In the genomic region with DNA sequence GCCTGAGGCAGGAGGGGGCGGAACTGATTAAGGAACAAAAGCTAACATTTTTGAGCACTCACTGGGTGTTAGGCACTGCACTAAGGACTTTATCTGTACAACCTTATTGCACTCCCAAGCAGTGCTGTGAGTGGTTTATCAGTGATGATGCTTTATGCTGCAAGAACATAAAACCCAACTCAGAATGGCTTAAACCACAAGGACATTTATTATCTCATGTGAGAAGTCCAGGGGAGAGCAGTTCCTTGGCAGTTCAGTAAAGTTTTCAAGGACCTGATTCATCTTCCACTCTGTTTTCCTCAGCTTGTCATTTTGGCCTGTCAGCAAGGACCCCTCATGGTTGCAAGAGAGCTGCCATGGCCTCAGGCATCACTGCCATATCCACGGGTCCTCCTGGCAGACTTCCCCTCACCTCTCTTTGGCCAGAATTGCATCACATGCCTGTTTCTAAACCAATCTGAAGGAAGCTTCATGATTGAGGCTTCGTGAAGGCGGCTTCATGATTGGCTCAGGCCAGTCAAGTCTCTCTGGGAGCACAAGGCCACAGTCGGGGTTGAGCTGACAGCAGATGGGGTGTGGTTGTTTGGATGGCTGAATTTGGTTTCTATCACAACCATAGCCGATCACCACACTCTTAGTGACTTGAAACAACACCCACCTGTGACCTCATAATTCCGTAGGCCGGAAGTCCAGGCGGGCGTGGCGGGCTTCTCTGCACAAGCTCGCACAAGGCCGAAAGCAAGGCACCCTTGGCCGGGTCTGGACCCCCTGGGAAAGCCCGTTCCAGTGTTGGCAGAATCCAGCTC, we compare ENCODE assay signal across 1 cellular context.
TF ChIP-seq lines count a peak whose summit lies in the region.

No MANE protein-coding gene starts in this region.

TF ChIP-seq in K562, 482 proteins besides CTCF, POLR2A, EP300 and RAD21 (continues in another document):
- peak; percentile 14 to 77; a peak in 2 of 4 replicates for TF ChIP-seq TRIM24 (IDR thresholded peaks at IDR 0.05)
- TF ChIP-seq SREBF1 (IDR thresholded peaks at IDR 0.05; ENCODE audit: borderline replicate concordance, low read depth, low read length): no peak
- TF ChIP-seq KLF16 (IDR thresholded peaks at IDR 0.05): peak; percentile 84
- TF ChIP-seq MAZ (CRISPR knock-in tag; conservative IDR thresholded peaks at IDR 0.05 in 1 of 2, IDR thresholded peaks at IDR 0.05 in 1 of 2): 0 out of 4 replicates have a peak, but pooled peaks have one; percentile 33 to 39
- TF ChIP-seq NR4A1 (CRISPR knock-in tag; IDR thresholded peaks at IDR 0.05): no peak
- TF ChIP-seq NR4A1 (tag; IDR thresholded peaks at IDR 0.05): 0 out of 2 replicates have a peak, but pooled peaks have one; percentile 57
- peak; percentile 22 for TF ChIP-seq TFAP4 (CRISPR knock-in tag; IDR thresholded peaks at IDR 0.05; ENCODE audit: borderline replicate concordance)
- peak; percentile 48; the same call in 1 of the 2 replicates for TF ChIP-seq PKNOX1 (IDR thresholded peaks at IDR 0.05)
- TF ChIP-seq ESRRA (IDR thresholded peaks at IDR 0.05; ENCODE audit: borderline replicate concordance, low read depth): peak; percentile 41; the same call in 1 of the 2 replicates
- TF ChIP-seq, protein P1, sequence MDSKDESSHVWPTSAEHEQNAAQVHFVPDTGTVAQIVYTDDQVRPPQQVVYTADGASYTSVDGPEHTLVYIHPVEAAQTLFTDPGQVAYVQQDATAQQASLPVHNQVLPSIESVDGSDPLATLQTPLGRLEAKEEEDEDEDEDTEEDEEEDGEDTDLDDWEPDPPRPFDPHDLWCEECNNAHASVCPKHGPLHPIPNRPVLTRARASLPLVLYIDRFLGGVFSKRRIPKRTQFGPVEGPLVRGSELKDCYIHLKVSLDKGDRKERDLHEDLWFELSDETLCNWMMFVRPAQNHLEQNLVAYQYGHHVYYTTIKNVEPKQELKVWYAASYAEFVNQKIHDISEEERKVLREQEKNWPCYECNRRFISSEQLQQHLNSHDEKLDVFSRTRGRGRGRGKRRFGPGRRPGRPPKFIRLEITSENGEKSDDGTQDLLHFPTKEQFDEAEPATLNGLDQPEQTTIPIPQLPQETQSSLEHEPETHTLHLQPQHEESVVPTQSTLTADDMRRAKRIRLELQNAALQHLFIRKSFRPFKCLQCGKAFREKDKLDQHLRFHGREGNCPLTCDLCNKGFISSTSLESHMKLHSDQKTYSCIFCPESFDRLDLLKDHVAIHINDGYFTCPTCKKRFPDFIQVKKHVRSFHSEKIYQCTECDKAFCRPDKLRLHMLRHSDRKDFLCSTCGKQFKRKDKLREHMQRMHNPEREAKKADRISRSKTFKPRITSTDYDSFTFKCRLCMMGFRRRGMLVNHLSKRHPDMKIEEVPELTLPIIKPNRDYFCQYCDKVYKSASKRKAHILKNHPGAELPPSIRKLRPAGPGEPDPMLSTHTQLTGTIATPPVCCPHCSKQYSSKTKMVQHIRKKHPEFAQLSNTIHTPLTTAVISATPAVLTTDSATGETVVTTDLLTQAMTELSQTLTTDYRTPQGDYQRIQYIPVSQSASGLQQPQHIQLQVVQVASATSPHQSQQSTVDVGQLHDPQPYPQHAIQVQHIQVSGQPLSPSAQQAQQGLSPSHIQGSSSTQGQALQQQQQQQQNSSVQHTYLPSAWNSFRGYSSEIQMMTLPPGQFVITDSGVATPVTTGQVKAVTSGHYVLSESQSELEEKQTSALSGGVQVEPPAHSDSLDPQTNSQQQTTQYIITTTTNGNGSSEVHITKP (IDR thresholded peaks at IDR 0.05; ENCODE audit: partially characterized antibody): no peak
- TF ChIP-seq TEAD1 (CRISPR knock-in tag; IDR thresholded peaks at IDR 0.05): 0 out of 4 replicates have a peak, but pooled peaks of 1 of the 2 experiments have one; percentile 29
- peak; percentile 60 for TF ChIP-seq ZFP36 (IDR thresholded peaks at IDR 0.05; ENCODE audit: low read depth, low read length, partially characterized antibody)
- 0 out of 2 replicates have a peak, but pooled peaks have one; percentile 46 for TF ChIP-seq PTBP1 (IDR thresholded peaks at IDR 0.05; ENCODE audit: low read depth, low read length)
- TF ChIP-seq NFE2 (IDR thresholded peaks at IDR 0.05; ENCODE audit: low read depth): 0 out of 2 replicates have a peak, but pooled peaks have one; percentile 6
- TF ChIP-seq, protein P2, sequence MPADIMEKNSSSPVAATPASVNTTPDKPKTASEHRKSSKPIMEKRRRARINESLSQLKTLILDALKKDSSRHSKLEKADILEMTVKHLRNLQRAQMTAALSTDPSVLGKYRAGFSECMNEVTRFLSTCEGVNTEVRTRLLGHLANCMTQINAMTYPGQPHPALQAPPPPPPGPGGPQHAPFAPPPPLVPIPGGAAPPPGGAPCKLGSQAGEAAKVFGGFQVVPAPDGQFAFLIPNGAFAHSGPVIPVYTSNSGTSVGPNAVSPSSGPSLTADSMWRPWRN (IDR thresholded peaks at IDR 0.05; ENCODE audit: low read depth): peak; percentile 51; the same call in 1 of the 2 replicates
- TF ChIP-seq CEBPB (tag; IDR thresholded peaks at IDR 0.05): peak; percentile 74
- TF ChIP-seq THAP7 (CRISPR knock-in tag; IDR thresholded peaks at IDR 0.05): no peak
- peak; percentile 36; the same call in 1 of the 2 replicates for TF ChIP-seq GABPB1 (CRISPR knock-in tag; IDR thresholded peaks at IDR 0.05)
- peak; percentile 98 for TF ChIP-seq KDM1A (IDR thresholded peaks at IDR 0.05)
- TF ChIP-seq IRF2 (CRISPR knock-in tag; IDR thresholded peaks at IDR 0.05): no peak
- peak; percentile 62; the same call in 1 of the 2 replicates for TF ChIP-seq BCOR (IDR thresholded peaks at IDR 0.05)
- 0 out of 2 replicates have a peak, but pooled peaks have one; percentile 15 for TF ChIP-seq ZBTB40 (IDR thresholded peaks at IDR 0.05)
- no peak for TF ChIP-seq ZBTB40 (CRISPR knock-in tag; IDR thresholded peaks at IDR 0.05)
- TF ChIP-seq NR2C2 (CRISPR knock-in tag; IDR thresholded peaks at IDR 0.05): 0 out of 2 replicates have a peak, but pooled peaks have one; percentile 9
- no peak for TF ChIP-seq NR2C2 (tag; IDR thresholded peaks at IDR 0.05)
- TF ChIP-seq NBN (IDR thresholded peaks at IDR 0.05; ENCODE audit: low read depth): peak; percentile 73; the same call in 1 of the 2 replicates
- TF ChIP-seq, protein P3, sequence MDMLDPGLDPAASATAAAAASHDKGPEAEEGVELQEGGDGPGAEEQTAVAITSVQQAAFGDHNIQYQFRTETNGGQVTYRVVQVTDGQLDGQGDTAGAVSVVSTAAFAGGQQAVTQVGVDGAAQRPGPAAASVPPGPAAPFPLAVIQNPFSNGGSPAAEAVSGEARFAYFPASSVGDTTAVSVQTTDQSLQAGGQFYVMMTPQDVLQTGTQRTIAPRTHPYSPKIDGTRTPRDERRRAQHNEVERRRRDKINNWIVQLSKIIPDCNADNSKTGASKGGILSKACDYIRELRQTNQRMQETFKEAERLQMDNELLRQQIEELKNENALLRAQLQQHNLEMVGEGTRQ (CRISPR knock-in tag; IDR thresholded peaks at IDR 0.05): peak; percentile 85
- TF ChIP-seq XRCC3 (IDR thresholded peaks at IDR 0.05): no peak
- TF ChIP-seq PHB2 (IDR thresholded peaks at IDR 0.05; ENCODE audit: low read depth): peak; percentile 42; the same call in 1 of the 2 replicates
- peak; percentile 87 for TF ChIP-seq DPF2 (IDR thresholded peaks at IDR 0.05)
- TF ChIP-seq TEAD4 (IDR thresholded peaks at IDR 0.05; ENCODE audit: low read length): peak; percentile 89
- TF ChIP-seq TEAD4 (CRISPR knock-in tag; IDR thresholded peaks at IDR 0.05; ENCODE audit: borderline replicate concordance): no peak
- TF ChIP-seq CC2D1A (IDR thresholded peaks at IDR 0.05): no peak; the same call in 1 of the 2 replicates
- no peak for TF ChIP-seq NR2F6 (CRISPR knock-in tag; IDR thresholded peaks at IDR 0.05)
- peak; percentile 46; the same call in 1 of the 2 replicates for TF ChIP-seq KLF1 (tag; IDR thresholded peaks at IDR 0.05)
- peak; percentile 59 for TF ChIP-seq CREM (IDR thresholded peaks at IDR 0.05; ENCODE audit: low read depth)
- TF ChIP-seq, protein P4, sequence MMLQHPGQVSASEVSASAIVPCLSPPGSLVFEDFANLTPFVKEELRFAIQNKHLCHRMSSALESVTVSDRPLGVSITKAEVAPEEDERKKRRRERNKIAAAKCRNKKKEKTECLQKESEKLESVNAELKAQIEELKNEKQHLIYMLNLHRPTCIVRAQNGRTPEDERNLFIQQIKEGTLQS (IDR thresholded peaks at IDR 0.05): peak; percentile 65; the same call in 1 of the 2 replicates
- TF ChIP-seq, protein P4 (CRISPR knock-in tag; conservative IDR thresholded peaks at IDR 0.05): no peak
- no peak for TF ChIP-seq ZNF707 (CRISPR knock-in tag; conservative IDR thresholded peaks at IDR 0.05)
- TF ChIP-seq STAT5A (IDR thresholded peaks at IDR 0.05; ENCODE audit: borderline replicate concordance, low read length): peak; percentile 70
- TF ChIP-seq NFIC (IDR thresholded peaks at IDR 0.05): peak; percentile 70
